In genomic region chr22:20741634-20742581, GRCh38 we compare ENCODE assay signal across 8 cellular contexts. TPM values are rescaled to one million over a fixed set of nuclear protein-coding genes. Genes with fewer than 3 reads are reported as not detected.
DNase-seq lines count a peak whose midpoint lies in the region; ATAC-seq and TF ChIP-seq lines count a peak whose summit lies in the region.

No MANE protein-coding gene starts in this region.

- peak; percentile 35 for DNase-seq in EL
- DNase-seq in NCI-H460 (ENCODE audit: extremely low read depth, low read depth) = peak; percentile 24
- peak; percentile 32 to 43 for DNase-seq in activated T-cell treated with anti-CD3 and anti-CD28 coated beads, Interleukin-2, amount 50 U/mL, for 72 hours
- peak; percentile 5 for DNase-seq in glomerular visceral epithelial cell (ENCODE audit: extremely low spot score)
- DNase-seq in stimulated activated CD4-positive, alpha-beta T cell treated with anti-CD3 and anti-CD28 coated beads, Interleukin-15, amount 100 ng/mL, for 24 hours = peak; percentile 31

- no peak overlapping the region for H3K27ac Mint-ChIP-seq in activated T-cell treated with anti-CD3 and anti-CD28 coated beads, Interleukin-2, amount 50 U/mL, for 72 hours

- no peaks in the 10 kb centered on the region for H3K9me3 Mint-ChIP-seq in activated T-cell treated with anti-CD3 and anti-CD28 coated beads, Interleukin-2, amount 50 U/mL, for 72 hours

- TF ChIP-seq CTCF in 22Rv1 (IDR thresholded peaks at IDR 0.05) = peak; percentile 91

- H3K4me3 Mint-ChIP-seq in activated T-cell treated with anti-CD3 and anti-CD28 coated beads, Interleukin-2, amount 50 U/mL, for 72 hours = no peak overlapping the region

- no peaks in the 10 kb centered on the region for H3K27me3 Mint-ChIP-seq in activated T-cell treated with anti-CD3 and anti-CD28 coated beads, Interleukin-2, amount 50 U/mL, for 72 hours (ENCODE audit: low read depth)

- H3K27ac ChIP-seq in 22Rv1 = 0 out of 2 replicates have a peak overlapping the region, but pooled peaks have one; percentile 4

- no peaks in the 10 kb centered on the region for H3K4me1 Mint-ChIP-seq in activated T-cell treated with anti-CD3 and anti-CD28 coated beads, Interleukin-2, amount 50 U/mL, for 72 hours (ENCODE audit: low read depth)

- ATAC-seq in activated T-cell treated with anti-CD3 and anti-CD28 coated beads, Interleukin-2, amount 50 U/mL, for 72 hours (replicated peaks in 1 of 2) = no peak
- no peak for ATAC-seq in GM21367 (IDR thresholded peaks at IDR 0.05; ENCODE audit: unreplicated experiment)
- ATAC-seq in HG03520 (IDR thresholded peaks at IDR 0.05; ENCODE audit: unreplicated experiment) = no peak

- peaks cover 6 to 12% of the 10 kb centered on the region in 2 donors for H3K36me3 Mint-ChIP-seq in activated T-cell treated with anti-CD3 and anti-CD28 coated beads, Interleukin-2, amount 50 U/mL, for 72 hours (ENCODE audit: insufficient read depth in 2 of 2)

RNA-seq across cellular contexts. Expression of gene SERPIND1, which starts 32.0 kb away (rescaled TPM):
- total RNA-seq in NCI-H460 (2014; rRNA removed; shearing (Covaris generic)) = 11.2 and 11.3 TPM in 2 replicates
- 5.6 and 6.7 TPM in 2 replicates for polyA plus RNA-seq in NCI-H460 (2014; cell fraction: nucleus; rRNA removed)
- not detected for total RNA-seq in activated T-cell treated with anti-CD3 and anti-CD28 coated beads, Interleukin-2, amount 50 U/mL, for 72 hours

Comparison
In these comparisons a context has a peak if more than half of its experiments do, and no peak if none do; other contexts are left out.
1. RNA of gene SERPIND1, which starts 32.0 kb away (total RNA-seq): 11.2 to 11.3 TPM in NCI-H460; not detected in activated T-cell treated with anti-CD3 and anti-CD28 coated beads, Interleukin-2, amount 50 U/mL, for 72 hours; every median in the first group is over 10 times any median in the second.
2. Peak in every context shown above with its lines, with median percentiles within 50 percentile points of each other: DNase-seq.